In the genomic region with DNA sequence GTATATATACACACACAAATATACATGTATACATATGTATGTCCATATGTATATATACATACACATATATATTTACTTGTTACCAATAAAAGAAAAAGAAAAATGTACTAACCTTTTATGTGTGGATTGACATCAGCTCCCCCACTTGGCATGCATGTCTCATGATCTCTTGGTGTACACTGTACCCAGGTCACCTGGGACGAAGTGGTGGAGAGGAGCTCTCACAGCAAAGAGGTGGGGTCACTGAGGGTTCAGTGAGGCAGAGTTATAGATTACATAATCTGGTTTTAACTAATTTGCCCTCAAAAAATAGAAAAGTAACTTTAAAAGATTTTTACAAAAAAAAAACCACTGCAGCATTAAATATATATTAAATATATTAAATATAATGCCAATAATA, we compare ENCODE assay signal across 32 cellular contexts. TPM values are rescaled to one million over a fixed set of nuclear protein-coding genes. Genes with fewer than 3 reads are reported as not detected.
DNase-seq lines count a peak whose midpoint lies in the region; ATAC-seq and TF ChIP-seq lines count a peak whose summit lies in the region.
"Had no signal": no experiment of that assay in that cellular context is flagged by ENCODE, and none has a peak within 500 bp of the region (broad histone marks: within the 10 kb centered on the region; RNA-seq: fewer than 3 reads in every experiment).

No MANE protein-coding gene starts in this region.

- H3K36me3 Mint-ChIP-seq in activated CD4-positive, alpha-beta T cell treated with anti-CD3 and anti-CD28 coated beads, Interleukin-2, amount 10 ng/mL, durations not matched to agents 24 days and 14 days (ENCODE audit: low read depth): no peaks in the 10 kb centered on the region
- no peaks in the 10 kb centered on the region for H3K36me3 Mint-ChIP-seq in activated CD4-positive, alpha-beta T cell treated with anti-CD3 and anti-CD28 coated beads, Interleukin-2, amount 10 ng/mL, durations not matched to agents 7 days and 5 days (ENCODE audit: low read depth)
- H3K36me3 Mint-ChIP-seq in T-cell: peaks cover 6% of the 10 kb centered on the region
- peaks cover 5% of the 10 kb centered on the region for H3K36me3 Mint-ChIP-seq in memory B cell
- peaks cover 0 to 7% (median 1%) of the 10 kb centered on the region in 3 donors for H3K36me3 Mint-ChIP-seq in CD8-positive, alpha-beta memory T cell
- H3K36me3 Mint-ChIP-seq in endothelial cell (ENCODE audit: low read depth, unreplicated experiment): peaks cover 10% of the 10 kb centered on the region
- H3K36me3 Mint-ChIP-seq: CD4-positive, CD25-positive, alpha-beta regulatory T cell; CD8-positive, alpha-beta T cell had no signal

- no peak overlapping the region for H3K4me3 Mint-ChIP-seq in activated CD4-positive, alpha-beta T cell treated with anti-CD3 and anti-CD28 coated beads, Interleukin-2, amount 10 ng/mL, durations not matched to agents 24 days and 14 days
- H3K4me3 Mint-ChIP-seq in activated CD4-positive, alpha-beta T cell treated with anti-CD3 and anti-CD28 coated beads, Interleukin-2, amount 10 ng/mL, durations not matched to agents 7 days and 5 days: no peak overlapping the region
- H3K4me3 Mint-ChIP-seq in T-cell: no peak overlapping the region
- H3K4me3 Mint-ChIP-seq in memory B cell: no peak overlapping the region
- no peak overlapping the region for H3K4me3 Mint-ChIP-seq in CD8-positive, alpha-beta memory T cell
- H3K4me3 Mint-ChIP-seq in endothelial cell (ENCODE audit: unreplicated experiment): no peak overlapping the region
- H3K4me3 Mint-ChIP-seq: B cell; CD14-positive monocyte; CD4-positive, alpha-beta memory T cell; CD4-positive, alpha-beta T cell; CD4-positive, CD25-positive, alpha-beta regulatory T cell; CD8-positive, alpha-beta T cell had no signal

- no peak for TF ChIP-seq CTCF in endothelial cell (IDR thresholded peaks at IDR 0.05; ENCODE audit: unreplicated experiment)

- H3K36me3 ChIP-seq in CD8-positive, alpha-beta memory T cell (ENCODE audit: insufficient read depth, low read length): no peaks in the 10 kb centered on the region
- H3K36me3 ChIP-seq: BE2C; BLaER1; BLaER1 treated with 17β-estradiol and CSF1 and Interleukin-3, amounts not matched to agents 10 nM and 100 nM had no signal

- CTCF ChIA-PET in activated CD4-positive, alpha-beta T cell treated with anti-CD3 and anti-CD28 coated beads, Interleukin-2, amount 10 ng/mL, durations not matched to agents 7 days and 5 days (lab: Charles Lee): interaction anchor here (0.9 kb wide), 1 partner anchor 16 kb away, joined by 3 read pairs; no protein-coding TSS in a partner anchor
- CTCF ChIA-PET in T-cell (lab: Charles Lee): interaction anchor here in 1 of 2 donors (0.5 kb wide), 1 partner anchor 60 kb away, joined by 3 read pairs; no protein-coding TSS in a partner anchor
- CTCF ChIA-PET in CD8-positive, alpha-beta memory T cell (lab: Charles Lee): no interaction called here

- no peaks in the 10 kb centered on the region for H3K9me3 ChIP-seq in CD8-positive, alpha-beta memory T cell (ENCODE audit: low read length)
- H3K9me3 ChIP-seq: A549, BE2C had no signal

- no peak overlapping the region for H3K27ac ChIP-seq in CD8-positive, alpha-beta memory T cell (ENCODE audit: low read depth, low read length)
- H3K27ac ChIP-seq: 22Rv1; A549; BLaER1; BLaER1 treated with 17β-estradiol and CSF1 and Interleukin-3, amounts not matched to agents 10 nM and 100 nM; C4-2B had no signal

- peaks cover 16% of the 10 kb centered on the region for H3K27me3 Mint-ChIP-seq in activated CD4-positive, alpha-beta T cell treated with anti-CD3 and anti-CD28 coated beads, Interleukin-2, amount 10 ng/mL, durations not matched to agents 24 days and 14 days
- peaks cover 2% of the 10 kb centered on the region for H3K27me3 Mint-ChIP-seq in activated CD4-positive, alpha-beta T cell treated with anti-CD3 and anti-CD28 coated beads, Interleukin-2, amount 10 ng/mL, durations not matched to agents 7 days and 5 days
- H3K27me3 Mint-ChIP-seq in T-cell (peaks cover 0 to 1% of the 10 kb centered on the region in 2 donors), memory B cell (peaks cover 4% of the 10 kb centered on the region), endothelial cell (ENCODE audit: unreplicated experiment) (no peaks in the 10 kb centered on the region)
- peaks cover 2 to 3% of the 10 kb centered on the region in 2 donors for H3K27me3 Mint-ChIP-seq in CD8-positive, alpha-beta memory T cell
- H3K27me3 Mint-ChIP-seq: CD4-positive, alpha-beta memory T cell; CD4-positive, alpha-beta T cell had no signal

- no peaks in the 10 kb centered on the region for H3K4me1 Mint-ChIP-seq in activated CD4-positive, alpha-beta T cell treated with anti-CD3 and anti-CD28 coated beads, Interleukin-2, amount 10 ng/mL, durations not matched to agents 24 days and 14 days
- H3K4me1 Mint-ChIP-seq in activated CD4-positive, alpha-beta T cell treated with anti-CD3 and anti-CD28 coated beads, Interleukin-2, amount 10 ng/mL, durations not matched to agents 7 days and 5 days: no peaks in the 10 kb centered on the region
- no peaks in the 10 kb centered on the region for H3K4me1 Mint-ChIP-seq in T-cell
- H3K4me1 Mint-ChIP-seq in memory B cell: no peaks in the 10 kb centered on the region
- no peaks in the 10 kb centered on the region for H3K4me1 Mint-ChIP-seq in CD8-positive, alpha-beta memory T cell
- H3K4me1 Mint-ChIP-seq in endothelial cell (ENCODE audit: unreplicated experiment): no peaks in the 10 kb centered on the region
- H3K4me1 Mint-ChIP-seq: B cell; CD14-positive monocyte; CD4-positive, alpha-beta memory T cell; CD4-positive, CD25-positive, alpha-beta regulatory T cell had no signal

- DNase-seq in activated CD4-positive, alpha-beta T cell treated with anti-CD3 and anti-CD28 coated beads, Interleukin-2, amount 10 ng/mL, durations not matched to agents 24 days and 14 days: peak; percentile 21
- no peak for DNase-seq in activated CD4-positive, alpha-beta T cell treated with anti-CD3 and anti-CD28 coated beads, Interleukin-2, amount 10 ng/mL, durations not matched to agents 7 days and 5 days
- DNase-seq in T-cell (peak in 6 of 34 experiments; percentile 9 to 41 (median 23)), memory B cell (ENCODE audit: low spot score in 2 of 2) (no peak), endothelial cell (ENCODE audit: low spot score) (no peak)
- DNase-seq in CD8-positive, alpha-beta memory T cell: no peak
- DNase-seq: 8988T; ACHN; AML-193; BE2C; C1 segment of cervical spinal cord; Caco-2; Calu3; CD4-positive, alpha-beta T cell; CD8-positive, alpha-beta T cell; COR-L47; DMS 273 treated with DMSO at 0.1 percent for 48 hours; DMS153; DMS53; DMS79; DMS79 treated with DMSO at 0.1 percent for 48 hours; DND-41; EL had no signal

- ATAC-seq in T-cell (replicated peaks in 1 of 4) (peak in 3 of 4 experiments; percentile 66 to 72 (median 68)), memory B cell (ENCODE audit: low read depth) (peak; percentile 39)
- ATAC-seq: A549; CD8-positive, alpha-beta T cell had no signal

- peaks cover 3% of the 10 kb centered on the region for H3K9me3 Mint-ChIP-seq in activated CD4-positive, alpha-beta T cell treated with anti-CD3 and anti-CD28 coated beads, Interleukin-2, amount 10 ng/mL, durations not matched to agents 24 days and 14 days
- peaks cover 8% of the 10 kb centered on the region for H3K9me3 Mint-ChIP-seq in activated CD4-positive, alpha-beta T cell treated with anti-CD3 and anti-CD28 coated beads, Interleukin-2, amount 10 ng/mL, durations not matched to agents 7 days and 5 days
- H3K9me3 Mint-ChIP-seq in T-cell: peaks cover 0 to 7% (median 0%) of the 10 kb centered on the region in 3 donors
- peaks cover 8% of the 10 kb centered on the region for H3K9me3 Mint-ChIP-seq in memory B cell
- peaks cover 0 to 2% (median 0%) of the 10 kb centered on the region in 5 donors for H3K9me3 Mint-ChIP-seq in CD8-positive, alpha-beta memory T cell
- H3K9me3 Mint-ChIP-seq in endothelial cell (ENCODE audit: unreplicated experiment): peaks cover 5% of the 10 kb centered on the region
- H3K9me3 Mint-ChIP-seq: CD4-positive, alpha-beta T cell; CD8-positive, alpha-beta T cell had no signal

- H3K27me3 ChIP-seq in CD8-positive, alpha-beta memory T cell (ENCODE audit: insufficient read depth, low read length, poor library complexity, severe bottlenecking): no peaks in the 10 kb centered on the region
- H3K27me3 ChIP-seq: BE2C; BLaER1; BLaER1 treated with 17β-estradiol and CSF1 and Interleukin-3, amounts not matched to agents 10 nM and 100 nM had no signal

- intact Hi-C loops in activated CD4-positive, alpha-beta T cell treated with anti-CD3 and anti-CD28 coated beads, Interleukin-2, amount 10 ng/mL, durations not matched to agents 24 days and 14 days (cut with micrococcal nuclease): no loop called here

- H3K4me3 ChIP-seq in CD8-positive, alpha-beta memory T cell (ENCODE audit: low read length): no peak overlapping the region
- H3K4me3 ChIP-seq: A549; BLaER1; BLaER1 treated with 17β-estradiol and CSF1 and Interleukin-3, amounts not matched to agents 10 nM and 100 nM had no signal

- H3K27ac Mint-ChIP-seq in activated CD4-positive, alpha-beta T cell treated with anti-CD3 and anti-CD28 coated beads, Interleukin-2, amount 10 ng/mL, durations not matched to agents 24 days and 14 days: no peak overlapping the region
- H3K27ac Mint-ChIP-seq in activated CD4-positive, alpha-beta T cell treated with anti-CD3 and anti-CD28 coated beads, Interleukin-2, amount 10 ng/mL, durations not matched to agents 7 days and 5 days: no peak overlapping the region
- no peak overlapping the region for H3K27ac Mint-ChIP-seq in T-cell
- H3K27ac Mint-ChIP-seq in memory B cell: no peak overlapping the region
- no peak overlapping the region for H3K27ac Mint-ChIP-seq in CD8-positive, alpha-beta memory T cell
- H3K27ac Mint-ChIP-seq in endothelial cell (ENCODE audit: unreplicated experiment): no peak overlapping the region
- H3K27ac Mint-ChIP-seq: B cell; CD14-positive monocyte; CD4-positive, alpha-beta memory T cell; CD4-positive, alpha-beta T cell; CD4-positive, CD25-positive, alpha-beta regulatory T cell; CD8-positive, alpha-beta T cell had no signal

- POLR2A ChIA-PET in activated CD4-positive, alpha-beta T cell treated with anti-CD3 and anti-CD28 coated beads, Interleukin-2, amount 10 ng/mL, durations not matched to agents 7 days and 5 days (lab: Charles Lee): no interaction called here
- POLR2A ChIA-PET in T-cell (lab: Charles Lee): no interaction called here
- POLR2A ChIA-PET in CD8-positive, alpha-beta memory T cell (lab: Charles Lee): no interaction called here

- H3K4me1 ChIP-seq in CD8-positive, alpha-beta memory T cell (ENCODE audit: insufficient read depth, low read length): no peaks in the 10 kb centered on the region
- H3K4me1 ChIP-seq: BE2C; BLaER1; BLaER1 treated with 17β-estradiol and CSF1 and Interleukin-3, amounts not matched to agents 10 nM and 100 nM; Caco-2 had no signal

RNA-seq across cellular contexts. Expression of gene USP47, which starts 15.5 kb away (rescaled TPM):
- 51.9 and 54.0 TPM in 2 replicates for total RNA-seq in activated CD4-positive, alpha-beta T cell treated with anti-CD3 and anti-CD28 coated beads, Interleukin-2, amount 10 ng/mL, durations not matched to agents 24 days and 14 days
- 10 to 100 TPM; 38.2 to 42.5 TPM for total RNA-seq in activated CD4-positive, alpha-beta T cell treated with anti-CD3 and anti-CD28 coated beads, Interleukin-2, amount 10 ng/mL, durations not matched to agents 7 days and 5 days
- 10 to 100 TPM; 49.3 to 77.6 (median 58.6) TPM for total RNA-seq in T-cell
- 10 to 100 TPM; 47.0 to 50.2 TPM for total RNA-seq in CD8-positive, alpha-beta memory T cell
- 53.8 TPM for polyA plus RNA-seq in CD8-positive, alpha-beta memory T cell
- total RNA-seq in endothelial cell (ENCODE audit: unreplicated experiment): 45.1 TPM
